Comparison of ENCODE assay signal across 24 cellular contexts in genomic region chr3:195736866-195737490, GRCh38. TPM values are rescaled to one million over a fixed set of nuclear protein-coding genes. Genes with fewer than 3 reads are reported as not detected.
DNase-seq lines count a peak whose midpoint lies in the region; ATAC-seq, FAIRE-seq and TF ChIP-seq lines count a peak whose summit lies in the region.
"Had no signal": no experiment of that assay in that cellular context is flagged by ENCODE, and none has a peak within 500 bp of the region (broad histone marks: within the 10 kb centered on the region; RNA-seq: fewer than 3 reads in every experiment).

No MANE protein-coding gene starts in this region.

- no peak overlapping the region for H3K4me3 ChIP-seq in H7 (ENCODE audit: insufficient read depth, low read depth, low read length)
- no peak overlapping the region for H3K4me3 ChIP-seq in OCI-LY3 (ENCODE audit: low read length)
- no peak overlapping the region for H3K4me3 ChIP-seq in trophoblast cell (ENCODE audit: low read depth, low read length)
- H3K4me3 ChIP-seq: BLaER1, GM12878, GM23338, SJSA1 had no signal

- no peak overlapping the region for H2BK5ac ChIP-seq in trophoblast cell (ENCODE audit: low read depth, low read length, poor library complexity)

- H3K4me1 ChIP-seq in OCI-LY3 (ENCODE audit: low read length) (peaks cover 6% of the 10 kb centered on the region; the same call in 1 of the 2 replicates), trophoblast cell (ENCODE audit: control insufficient read depth in 1 of 2, insufficient read depth in 2 of 2, low read length in 2 of 2) (no peaks in the 10 kb centered on the region)
- H3K4me1 ChIP-seq: BLaER1, SJSA1 had no signal

- TF ChIP-seq CTCF in OCI-LY3 (IDR thresholded peaks at IDR 0.05; ENCODE audit: low read depth, low read length): peak; percentile 19; the same call in 1 of the 2 replicates

- no peaks in the 10 kb centered on the region for H4K20me1 ChIP-seq in OCI-LY3 (ENCODE audit: insufficient read depth, low read length)
- H4K20me1 ChIP-seq: BLaER1 had no signal

- FAIRE-seq in GM12892 (lab: Jason Lieb, UNC): peak; percentile 33
- FAIRE-seq: GM12878, RCC 7860 had no signal

- no peak overlapping the region for H3K27ac ChIP-seq in OCI-LY3 (ENCODE audit: low read length)
- no peak overlapping the region for H3K27ac ChIP-seq in trophoblast cell (ENCODE audit: low read depth, low read length)
- H3K27ac ChIP-seq: BLaER1, SJSA1 had no signal

- H3K36me3 ChIP-seq in H7 (replicated peaks; ENCODE audit: control insufficient read depth, insufficient read depth, low read length) (no peaks in the 10 kb centered on the region), OCI-LY3 (replicated peaks; ENCODE audit: low read depth, low read length) (no peaks in the 10 kb centered on the region), trophoblast cell (ENCODE audit: control insufficient read depth in 1 of 2, insufficient read depth in 2 of 2, low read length in 2 of 2) (no peaks in the 10 kb centered on the region)
- H3K36me3 ChIP-seq: SJSA1 had no signal

- H2BK12ac ChIP-seq in trophoblast cell (ENCODE audit: low read length): no peak overlapping the region

- no peak overlapping the region for H3K4me2 ChIP-seq in OCI-LY3 (ENCODE audit: low read length)
- H3K4me2 ChIP-seq in trophoblast cell (ENCODE audit: low read length): no peak overlapping the region
- H3K4me2 ChIP-seq: BLaER1, GM23338 had no signal

- no peak overlapping the region for H3K14ac ChIP-seq in trophoblast cell (ENCODE audit: low read length)

- ATAC-seq in GM21367 (IDR thresholded peaks at IDR 0.05; ENCODE audit: unreplicated experiment): no peak
- ATAC-seq: GM12878, GM23338 had no signal

- no peak overlapping the region for H4K91ac ChIP-seq in trophoblast cell (ENCODE audit: low read depth, low read length)

- H4K12ac ChIP-seq in trophoblast cell (ENCODE audit: low read depth, low read length): no peak overlapping the region

- no peaks in the 10 kb centered on the region for H3K9me3 ChIP-seq in OCI-LY3 (ENCODE audit: insufficient read depth, low read length)
- no peaks in the 10 kb centered on the region for H3K9me3 ChIP-seq in trophoblast cell (ENCODE audit: insufficient read depth, low read depth, low read length)
- H3K9me3 ChIP-seq: BLaER1, SJSA1 had no signal

- H2BK120ac ChIP-seq in trophoblast cell (ENCODE audit: insufficient read depth, low read length, poor library complexity): no peak overlapping the region

- no peak overlapping the region for H2AK5ac ChIP-seq in trophoblast cell (ENCODE audit: low read length)

- DNase-seq in GM12892 (ENCODE audit: insufficient read length): no peak
- DNase-seq in H7: peak; percentile 37
- no peak for DNase-seq in trophoblast cell
- no peak for DNase-seq in iPS-NIHi11 (ENCODE audit: low spot score)
- DNase-seq in NCI-H1694 treated with DMSO at 0.1 percent for 48 hours (lab: John Stamatoyannopoulos, UW): no peak
- DNase-seq: COR-L47; DMS 273 treated with DMSO at 0.1 percent for 48 hours; DMS79 treated with DMSO at 0.1 percent for 48 hours; NCI-H1092 treated with DMSO at 0.1 percent for 48 hours; NCI-H1436 treated with DMSO at 0.1 percent for 48 hours; NCI-H2029; NCI-H226; NCI-H510A treated with DMSO at 0.1 percent for 48 hours; NCI-H748 treated with DMSO at 0.1 percent for 48 hours; NK-92 treated with Interleukin-12 subunit alpha and Interleukin-12 subunit beta, amount 100 ng/mL, for 24 hours; OCI-M1 had no signal

- no peak overlapping the region for H3K4ac ChIP-seq in trophoblast cell (ENCODE audit: low read depth, low read length)

- no peak overlapping the region for H3K9ac ChIP-seq in OCI-LY3 (ENCODE audit: low read length)
- H3K9ac ChIP-seq in trophoblast cell (ENCODE audit: low read length): no peak overlapping the region
- H3K9ac ChIP-seq: BLaER1 had no signal

- no peaks in the 10 kb centered on the region for H3K27me3 ChIP-seq in H7 (ENCODE audit: control insufficient read depth, insufficient read depth, low read length)
- H3K27me3 ChIP-seq in OCI-LY3 (ENCODE audit: low read depth, low read length): peaks cover 16% of the 10 kb centered on the region
- no peaks in the 10 kb centered on the region for H3K27me3 ChIP-seq in trophoblast cell (ENCODE audit: insufficient read depth, low read length)
- H3K27me3 ChIP-seq: BLaER1 had no signal

- no peak overlapping the region for H3K18ac ChIP-seq in trophoblast cell (ENCODE audit: low read length)

- H2AFZ ChIP-seq in OCI-LY3 (ENCODE audit: low read depth, low read length): no peak overlapping the region
- no peak overlapping the region for H2AFZ ChIP-seq in trophoblast cell (ENCODE audit: insufficient read depth, low read length, poor library complexity)
- H2AFZ ChIP-seq: GM23338 had no signal

- no peaks in the 10 kb centered on the region for H3K79me1 ChIP-seq in trophoblast cell (ENCODE audit: low read length)

- no peaks in the 10 kb centered on the region for H3K79me2 ChIP-seq in OCI-LY3 (ENCODE audit: low read length)
- H3K79me2 ChIP-seq in trophoblast cell (ENCODE audit: control insufficient read depth, insufficient read depth, low read length, poor library complexity): no peaks in the 10 kb centered on the region

- WGBS in trophoblast cell (ENCODE audit: extremely low coverage, insufficient coverage, insufficient read length): no CpG with 5 or more reads among the region's 12 CpGs

- H4K8ac ChIP-seq in trophoblast cell (ENCODE audit: low read depth, low read length): no peak overlapping the region

- no peak for TF ChIP-seq POLR2A in GM12892 (IDR thresholded peaks at IDR 0.05; ENCODE audit: low read depth, low read length)

- H3K23ac ChIP-seq in trophoblast cell (ENCODE audit: low read length): peak overlapping the region; percentile 13

RNA-seq across cellular contexts. Expression of gene MUC20, which starts 16.2 kb away (rescaled TPM):
- 1.9 TPM for polyA plus RNA-seq in GM12892 (2012; ENCODE audit: missing spikeins)
- total RNA-seq in H7 (2014; rRNA removed; shearing (Covaris generic)): 0.52 and 0.69 TPM in 2 replicates
- polyA plus RNA-seq in trophoblast cell (2013): 1.8 and 2.3 TPM in 2 replicates
- total RNA-seq: GM23338, LHCN-M2, SJSA1 had no signal
